ENCODE assay signal across 15 cellular contexts in genomic region chr2:19648583-19648982, GRCh38.
DNase-seq lines count a peak whose midpoint lies in the region; TF ChIP-seq lines count a peak whose summit lies in the region.
"Had no signal": no experiment of that assay in that cellular context is flagged by ENCODE, and none has a peak within 500 bp of the region (broad histone marks: within the 10 kb centered on the region; RNA-seq: fewer than 3 reads in every experiment).

No MANE protein-coding gene starts in this region.

- peak overlapping the region; percentile 31; the same call in 1 of the 2 replicates for H3K27ac Mint-ChIP-seq in HFFc6
- H3K27ac Mint-ChIP-seq: B cell had no signal

- TF ChIP-seq CTCF in HFFc6 (IDR thresholded peaks at IDR 0.05) (no peak), mammary epithelial cell (conservative IDR thresholded peaks at IDR 0.05 in 1 of 2, IDR thresholded peaks at IDR 0.05 in 1 of 2; ENCODE audit: extremely low read depth in 1 of 2, insufficient read depth in 1 of 2, low read depth in 1 of 2, low read length in 2 of 2) (no peak), left ventricle myocardium inferior (IDR thresholded peaks at IDR 0.05; ENCODE audit: borderline replicate concordance) (no peak)

- CTCF ChIA-PET in mammary epithelial cell (lab: Charles Lee; ENCODE audit: low non-redundant PET) = no interaction called here

- no peaks in the 10 kb centered on the region for H3K36me3 Mint-ChIP-seq in HFFc6 (ENCODE audit: low read depth)

- no peak overlapping the region for H3K9ac ChIP-seq in mammary epithelial cell (ENCODE audit: insufficient read depth, low read length)

- no TSS peak for BruUV-seq in mammary epithelial cell (replicated peaks; lab: Mats Ljungman, UMichigan)

- no peaks in the 10 kb centered on the region for H4K20me1 ChIP-seq in mammary epithelial cell (ENCODE audit: insufficient read depth, low read length)

- H3K27ac ChIP-seq in mammary epithelial cell (ENCODE audit: insufficient read depth, low read depth, low read length) = peak overlapping the region; percentile 85
- H3K27ac ChIP-seq in left ventricle myocardium inferior (replicated peaks) = no peak overlapping the region
- H3K27ac ChIP-seq: vagina had no signal

- H3K4me3 ChIP-seq in mammary epithelial cell (replicated peaks in 1 of 3; ENCODE audit: insufficient read depth in 1 of 3, low read depth in 2 of 3, low read length in 3 of 3) (no peak overlapping the region), left ventricle myocardium inferior (no peak overlapping the region)
- H3K4me3 ChIP-seq: vagina had no signal

- intact Hi-C loops in mammary epithelial cell (cut with micrococcal nuclease) (loop anchor here (2.0 kb wide), 1 partner anchor 36 kb away; no protein-coding TSS in a partner anchor), left ventricle myocardium inferior (cut with micrococcal nuclease) (no loop called here)

- H3K4me2 ChIP-seq in mammary epithelial cell (ENCODE audit: insufficient read depth, low read depth, low read length) = peak overlapping the region; percentile 43

- peaks cover 1% of the 10 kb centered on the region for H3K27me3 Mint-ChIP-seq in HFFc6 (ENCODE audit: insufficient read depth)

- no peaks in the 10 kb centered on the region for H3K79me2 ChIP-seq in mammary epithelial cell (ENCODE audit: insufficient read depth, low read length)

- H3K9me3 ChIP-seq in mammary epithelial cell (replicated peaks; ENCODE audit: insufficient read depth, low read length) (no peaks in the 10 kb centered on the region), left ventricle myocardium inferior (replicated peaks) (peaks cover 10% of the 10 kb centered on the region)
- H3K9me3 ChIP-seq: vagina had no signal

- peaks cover 42% of the 10 kb centered on the region for H3K4me1 ChIP-seq in mammary epithelial cell (ENCODE audit: insufficient read depth, low read length)
- peaks cover 24% of the 10 kb centered on the region for H3K4me1 ChIP-seq in left ventricle myocardium inferior
- H3K4me1 ChIP-seq: vagina had no signal

- H3K4me1 Mint-ChIP-seq in HFFc6 (ENCODE audit: low read depth) = peaks cover 33% of the 10 kb centered on the region
- H3K4me1 Mint-ChIP-seq: B cell, neural crest cell had no signal

- no peaks in the 10 kb centered on the region for H3K36me3 ChIP-seq in mammary epithelial cell (ENCODE audit: insufficient read depth, low read length)
- H3K36me3 ChIP-seq in left ventricle myocardium inferior = no peaks in the 10 kb centered on the region
- H3K36me3 ChIP-seq: vagina had no signal

- DNase-seq in A172 (ENCODE audit: low spot score) (peak; percentile 70), HFFc6 (peak; percentile 64), mammary epithelial cell (peak; percentile 88), left ventricle myocardium inferior (peak; percentile 49), HuH-7.5 (ENCODE audit: low spot score) (no peak), NCI-H345 (lab: John Stamatoyannopoulos, UW) (no peak), NCI-H2029 treated with DMSO at 0.1 percent for 48 hours (lab: John Stamatoyannopoulos, UW) (no peak), HT-29 (ENCODE audit: low spot score) (no peak)
- DNase-seq: activated T-cell treated with anti-CD3 and anti-CD28 coated beads, Interleukin-2, amount 50 U/mL, for 1 hour; caudate nucleus; erythroblast; left colon had no signal

- 0% methylated on average over 1 of the region's 1 CpG for WGBS in mammary epithelial cell (ENCODE audit: low coverage, missing lambda C conversion rate)

- dilution Hi-C loops in mammary epithelial cell (cut with HindIII; ENCODE audit: low sequenced_read_pairs) = no loop called here

- H3K27me3 ChIP-seq in mammary epithelial cell (ENCODE audit: insufficient read depth, low read length) = no peaks in the 10 kb centered on the region
- H3K27me3 ChIP-seq in left ventricle myocardium inferior (ENCODE audit: low read depth) = no peaks in the 10 kb centered on the region
- H3K27me3 ChIP-seq: vagina had no signal

- no peak overlapping the region for H2AFZ ChIP-seq in mammary epithelial cell (ENCODE audit: low read depth, low read length)

- H3K9me3 Mint-ChIP-seq in HFFc6 = no peaks in the 10 kb centered on the region
- H3K9me3 Mint-ChIP-seq: neural crest cell had no signal

- no peak overlapping the region for H3K4me3 Mint-ChIP-seq in HFFc6
- H3K4me3 Mint-ChIP-seq: B cell, neural crest cell had no signal

- in situ Hi-C loops in mammary epithelial cell (cut with MboI; ENCODE audit: low sequenced_read_pairs in 2 of 2) = no loop called here

Comparison
In these comparisons a context has a peak if more than half of its experiments do, and no peak if none do; other contexts are left out.
1. DNase-seq: peak in A172 (single experiment), HFFc6 (single experiment), mammary epithelial cell (single experiment) and left ventricle myocardium inferior (single experiment); none in HuH-7.5 (single experiment), NCI-H345 (single experiment), NCI-H2029 treated with DMSO at 0.1 percent for 48 hours (single experiment) and HT-29 (single experiment).